Comparison of ENCODE assay signal across 28 cellular contexts in the genomic region with DNA sequence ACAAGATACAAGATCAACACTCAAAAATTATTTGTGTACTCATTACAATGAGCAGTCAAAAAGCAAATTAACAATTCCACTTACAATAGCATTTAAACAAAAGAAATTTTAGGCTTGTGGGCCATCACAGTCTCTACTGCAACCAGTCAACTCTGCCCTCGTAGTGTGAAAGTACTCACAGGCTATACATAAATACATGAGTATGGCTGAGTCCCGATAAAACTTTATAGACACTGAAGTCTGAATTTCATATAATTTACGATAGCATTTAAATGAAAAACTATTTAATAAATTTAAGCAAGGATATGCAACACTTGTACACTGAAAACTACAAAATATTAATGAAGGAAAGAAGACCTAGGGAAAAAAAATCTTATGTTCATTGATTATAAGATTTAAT.
"Had no signal": no experiment of that assay in that cellular context is flagged by ENCODE, and none has a peak within 500 bp of the region (broad histone marks: within the 10 kb centered on the region; RNA-seq: fewer than 3 reads in every experiment).

No MANE protein-coding gene starts in this region.

- H3K4me3 ChIP-seq: left lung, lower lobe of right lung, ovary, right atrium auricular region, right lobe of liver, smooth muscle cell, tibial nerve, uterus had no signal

- DNase-seq: hypothalamus; immature natural killer cell; kidney; left colon; left lung; lower lobe of right lung; mammary epithelial cell; mesenchymal stem cell; naive B cell; natural killer cell; nephron progenitor cell; ovary; right lobe of liver; stimulated activated CD4-positive, alpha-beta T cell treated with anti-CD3 and anti-CD28 coated beads, Interleukin-1b, Interleukin-23, amount 100 ng/mL, for 48 hours; stimulated activated CD4-positive, alpha-beta T cell treated with anti-CD3 and anti-CD28 coated beads, Interleukin-2, amount 100 ng/mL, for 48 hours; stimulated activated CD4-positive, alpha-beta T cell treated with anti-CD3 and anti-CD28 coated beads, Interleukin-4, amount 100 ng/mL, for 4 hours; stimulated activated CD8-positive, alpha-beta memory T cell treated with anti-CD3 and anti-CD28 coated beads, Interleukin-4, amount 100 ng/mL, for 48 hours; stimulated activated naive CD4-positive, alpha-beta T cell treated with Interleukin-2 at 50 U/mL for 16 hours; stimulated activated naive CD8-positive, alpha-beta T cell treated with anti-CD3 and anti-CD28 coated beads, Interleukin-15, amount 100 ng/mL, for 72 hours; substantia nigra; uterus had no signal

- H3K27me3 ChIP-seq: left lung, ovary, right atrium auricular region, right lobe of liver, tibial nerve, uterus had no signal

- H3K36me3 ChIP-seq: lower lobe of right lung, ovary, right lobe of liver had no signal

- H3K27ac Mint-ChIP-seq: natural killer cell; nephron progenitor cell; progenitor cell of endocrine pancreas; stimulated activated memory B cell treated with anti-CD40 and anti-IgM and Interleukin-4, amounts not matched to agents 10 μg/mL and 1 μg/mL and 100 μg/mL, for 72 hours; stimulated activated naive CD8-positive, alpha-beta T cell treated with anti-CD3 and anti-CD28 coated beads, Interleukin-15, amount 100 ng/mL, for 72 hours; type B pancreatic cell had no signal

- H3K27ac ChIP-seq: left lung, lower lobe of right lung, ovary, right atrium auricular region, right lobe of liver, tibial nerve, uterus had no signal

- H3K4me1 ChIP-seq: right lobe of liver had no signal

- H3K4me2 ChIP-seq: smooth muscle cell had no signal

- H3K4me3 Mint-ChIP-seq: immature natural killer cell; natural killer cell; nephron progenitor cell; stimulated activated memory B cell treated with anti-CD40 and anti-IgM and Interleukin-4, amounts not matched to agents 10 μg/mL and 1 μg/mL and 100 μg/mL, for 72 hours; stimulated activated naive CD8-positive, alpha-beta T cell treated with anti-CD3 and anti-CD28 coated beads, Interleukin-15, amount 100 ng/mL, for 72 hours had no signal

- H3K27me3 Mint-ChIP-seq: naive B cell; progenitor cell of endocrine pancreas; stimulated activated memory B cell treated with anti-CD40 and anti-IgM and Interleukin-4, amounts not matched to agents 10 μg/mL and 1 μg/mL and 100 μg/mL, for 72 hours; stimulated activated naive CD8-positive, alpha-beta T cell treated with anti-CD3 and anti-CD28 coated beads, Interleukin-15, amount 100 ng/mL, for 72 hours; type B pancreatic cell had no signal

- ATAC-seq: left colon; left lung; lower lobe of right lung; natural killer cell; right lobe of liver; stimulated activated memory B cell treated with anti-CD40 and anti-IgM and Interleukin-4, amounts not matched to agents 10 μg/mL and 1 μg/mL and 100 μg/mL, for 72 hours; stimulated activated naive CD8-positive, alpha-beta T cell treated with anti-CD3 and anti-CD28 coated beads, Interleukin-15, amount 100 ng/mL, for 72 hours had no signal

- FAIRE-seq: islet of Langerhans had no signal
